ENCODE assay signal across 10 cellular contexts in genomic region chr10:19930936-19931859, GRCh38.
A peak's percentile ranks its signal among the peaks of the same experiment; 100 is the strongest.
DNase-seq lines count a peak whose midpoint lies in the region; ATAC-seq and TF ChIP-seq lines count a peak whose summit lies in the region.
"Had no signal": no experiment of that assay in that cellular context is flagged by ENCODE, and none has a peak within 500 bp of the region (broad histone marks: within the 10 kb centered on the region; RNA-seq: fewer than 3 reads in every experiment).

No MANE protein-coding gene starts in this region.

- intact Hi-C loops in breast epithelium (cut with DNase I; ENCODE audit: low total_unique reads), result no loop called here
- intact Hi-C loops in thyroid gland (cut with DNase I), result loop anchor here (10.0 kb wide), 1 partner anchor 106 kb away; no protein-coding TSS in a partner anchor

- H3K27ac ChIP-seq in breast epithelium (peak overlapping the region; percentile 71 to 85), layer of hippocampus (ENCODE audit: low read depth, low read length) (peak overlapping the region; percentile 54), thyroid gland (peak overlapping the region; percentile 56 to 71 (median 58))

- no peaks in the 10 kb centered on the region for H3K27me3 Mint-ChIP-seq in stimulated activated naive CD8-positive, alpha-beta T cell treated with anti-CD3 and anti-CD28 coated beads, Interleukin-15, amount 100 ng/mL, for 72 hours
- H3K27me3 Mint-ChIP-seq: memory B cell had no signal

- no peak for ATAC-seq in GM21825 (IDR thresholded peaks at IDR 0.05; ENCODE audit: unreplicated experiment)
- ATAC-seq in stimulated activated naive CD8-positive, alpha-beta T cell treated with anti-CD3 and anti-CD28 coated beads, Interleukin-15, amount 100 ng/mL, for 72 hours, result no peak

- no peaks in the 10 kb centered on the region for H3K4me1 Mint-ChIP-seq in stimulated activated naive CD8-positive, alpha-beta T cell treated with anti-CD3 and anti-CD28 coated beads, Interleukin-15, amount 100 ng/mL, for 72 hours
- H3K4me1 Mint-ChIP-seq: memory B cell had no signal

- no peak overlapping the region for H3K4me3 Mint-ChIP-seq in stimulated activated naive CD8-positive, alpha-beta T cell treated with anti-CD3 and anti-CD28 coated beads, Interleukin-15, amount 100 ng/mL, for 72 hours
- H3K4me3 Mint-ChIP-seq: memory B cell had no signal

- H3K4me1 ChIP-seq in breast epithelium (peaks cover 0 to 7% of the 10 kb centered on the region in 2 donors), thyroid gland (peaks cover 17 to 18% of the 10 kb centered on the region in 2 donors)

- peaks cover 0 to 8% of the 10 kb centered on the region in 2 donors for H3K9me3 Mint-ChIP-seq in stimulated activated naive CD8-positive, alpha-beta T cell treated with anti-CD3 and anti-CD28 coated beads, Interleukin-15, amount 100 ng/mL, for 72 hours

- H3K4me3 ChIP-seq in breast epithelium (no peak overlapping the region), thyroid gland (replicated peaks in 1 of 3) (no peak overlapping the region)

- H3K36me3 ChIP-seq in breast epithelium, result no peaks in the 10 kb centered on the region
- no peaks in the 10 kb centered on the region for H3K36me3 ChIP-seq in thyroid gland

- no peak for TF ChIP-seq POLR2A in breast epithelium (IDR thresholded peaks at IDR 0.05)
- TF ChIP-seq POLR2A in thyroid gland (IDR thresholded peaks at IDR 0.05), result no peak

- H3K27me3 ChIP-seq in breast epithelium, result no peaks in the 10 kb centered on the region
- H3K27me3 ChIP-seq in layer of hippocampus (ENCODE audit: control insufficient read depth, insufficient read depth, low read length), result no peaks in the 10 kb centered on the region
- no peaks in the 10 kb centered on the region for H3K27me3 ChIP-seq in thyroid gland

- DNase-seq in NCI-H2029 (lab: John Stamatoyannopoulos, UW), result peak; percentile 25
- no peak for DNase-seq in breast epithelium (ENCODE audit: low spot score in 2 of 2)
- DNase-seq in thyroid gland, result peak; percentile 73 to 86
- no peak for DNase-seq in NOMO-1 treated with dmso at 0.1 percent for 144 hours (lab: John Stamatoyannopoulos, UW; ENCODE audit: unreplicated experiment)
- DNase-seq in stimulated activated naive CD8-positive, alpha-beta T cell treated with anti-CD3 and anti-CD28 coated beads, Interleukin-15, amount 100 ng/mL, for 72 hours, result no peak
- DNase-seq in KG1 (lab: John Stamatoyannopoulos, UW), result no peak
- DNase-seq: activated CD4-positive, CD25-positive, alpha-beta regulatory T cell treated with anti-CD3 and anti-CD28 coated beads, Interleukin-2, amount 50 U/mL, for 72 hours had no signal

- H3K9me3 ChIP-seq in breast epithelium (no peaks in the 10 kb centered on the region), thyroid gland (no peaks in the 10 kb centered on the region)

- no peak for TF ChIP-seq CTCF in breast epithelium (IDR thresholded peaks at IDR 0.05)
- TF ChIP-seq CTCF in thyroid gland (IDR thresholded peaks at IDR 0.05), result no peak

- WGBS in thyroid gland, 2 donors, result 52 to 53% methylated on average over 12 of the region's 12 CpGs

- H3K27ac Mint-ChIP-seq in stimulated activated naive CD8-positive, alpha-beta T cell treated with anti-CD3 and anti-CD28 coated beads, Interleukin-15, amount 100 ng/mL, for 72 hours, result peak overlapping the region in 1 of 2 donors; percentile 68
- H3K27ac Mint-ChIP-seq: memory B cell had no signal

Comparison
In these comparisons a context has a peak if more than half of its experiments do, and no peak if none do; other contexts are left out.
1. DNase-seq: peak in NCI-H2029 (single experiment) and thyroid gland (2 of 2); none in breast epithelium (0 of 2), NOMO-1 treated with dmso at 0.1 percent for 144 hours (single experiment), stimulated activated naive CD8-positive, alpha-beta T cell treated with anti-CD3 and anti-CD28 coated beads, Interleukin-15, amount 100 ng/mL, for 72 hours (0 of 2) and KG1 (single experiment).
2. Peak in every context shown above with its lines, with median percentiles within 50 percentile points of each other: H3K27ac ChIP-seq.